ENCODE assay signal across 21 cellular contexts in genomic region chr15:30925686-30926085, GRCh38. TPM values are rescaled to one million over a fixed set of nuclear protein-coding genes. Genes with fewer than 3 reads are reported as not detected.
A peak's percentile ranks its signal among the peaks of the same experiment; 100 is the strongest.
DNase-seq lines count a peak whose midpoint lies in the region; ATAC-seq and TF ChIP-seq lines count a peak whose summit lies in the region.
"Had no signal": no experiment of that assay in that cellular context is flagged by ENCODE, and none has a peak within 500 bp of the region (broad histone marks: within the 10 kb centered on the region; RNA-seq: fewer than 3 reads in every experiment).

No MANE protein-coding gene starts in this region.

- H3K9me3 Mint-ChIP-seq in stimulated activated memory B cell treated with anti-CD40 and anti-IgM and Interleukin-4, amounts not matched to agents 10 μg/mL and 1 μg/mL and 100 μg/mL, for 72 hours: no peaks in the 10 kb centered on the region
- H3K9me3 Mint-ChIP-seq: CD4-positive, CD25-positive, alpha-beta regulatory T cell; CD8-positive, alpha-beta memory T cell had no signal

- peaks cover 9% of the 10 kb centered on the region for H3K4me1 Mint-ChIP-seq in stimulated activated memory B cell treated with anti-CD40 and anti-IgM and Interleukin-4, amounts not matched to agents 10 μg/mL and 1 μg/mL and 100 μg/mL, for 72 hours
- H3K4me1 Mint-ChIP-seq: CD4-positive, CD25-positive, alpha-beta regulatory T cell; CD8-positive, alpha-beta memory T cell had no signal

- H3K27ac ChIP-seq in BLaER1 treated with 17β-estradiol and CSF1 and Interleukin-3, amounts not matched to agents 10 nM and 100 nM: peak overlapping the region in 4 of 11 experiments; percentile 15 to 83 (median 46); a peak in 6 of 22 replicates
- peak overlapping the region; percentile 98 for H3K27ac ChIP-seq in caudate nucleus (ENCODE audit: low read depth, low read length)
- peak overlapping the region; percentile 94 for H3K27ac ChIP-seq in layer of hippocampus (ENCODE audit: low read depth, low read length)
- no peak overlapping the region for H3K27ac ChIP-seq in mammary epithelial cell (ENCODE audit: insufficient read depth, low read depth, low read length)
- H3K27ac ChIP-seq: GM23248, HL-60 had no signal

- H4K20me1 ChIP-seq in BLaER1 treated with 17β-estradiol and CSF1 and Interleukin-3, amounts not matched to agents 10 nM and 100 nM: peaks cover 0 to 3% (median 0%) of the 10 kb centered on the region in 11 experiments; a peak in 3 of 22 replicates
- H4K20me1 ChIP-seq in mammary epithelial cell (ENCODE audit: insufficient read depth, low read length): no peaks in the 10 kb centered on the region

- CTCF ChIA-PET in mammary epithelial cell (lab: Charles Lee; ENCODE audit: low non-redundant PET): no interaction called here

- WGBS in mammary epithelial cell (ENCODE audit: low coverage, missing lambda C conversion rate): 99% methylated on average over 7 of the region's 9 CpGs

- DNase-seq in caudate nucleus (lab: John Stamatoyannopoulos, UW): no peak
- DNase-seq in RPMI8226: no peak
- no peak for DNase-seq in middle frontal gyrus (ENCODE audit: extremely low spot score, low spot score)
- DNase-seq in mammary epithelial cell: no peak
- no peak for DNase-seq in SW 1271 (lab: John Stamatoyannopoulos, UW)
- DNase-seq: 8988T; C1 segment of cervical spinal cord; CD4-positive, CD25-positive, alpha-beta regulatory T cell; CD8-positive, alpha-beta memory T cell; COR-L47; DMS 273 treated with DMSO at 0.1 percent for 48 hours; DMS53; DND-41; EL; GM23248 had no signal

- dilution Hi-C loops in mammary epithelial cell (cut with HindIII; ENCODE audit: low sequenced_read_pairs): no loop called here

- no peaks in the 10 kb centered on the region for H3K79me2 ChIP-seq in mammary epithelial cell (ENCODE audit: insufficient read depth, low read length)

- peaks cover 13 to 62% (median 23%) of the 10 kb centered on the region in 11 experiments; a peak in 20 of 22 replicates for H3K36me3 ChIP-seq in BLaER1 treated with 17β-estradiol and CSF1 and Interleukin-3, amounts not matched to agents 10 nM and 100 nM
- H3K36me3 ChIP-seq in mammary epithelial cell (ENCODE audit: insufficient read depth, low read length): peaks cover 35% of the 10 kb centered on the region

- intact Hi-C loops in mammary epithelial cell (cut with micrococcal nuclease): no loop called here

- ATAC-seq in stimulated activated memory B cell treated with anti-CD40 and anti-IgM and Interleukin-4, amounts not matched to agents 10 μg/mL and 1 μg/mL and 100 μg/mL, for 72 hours: no peak
- ATAC-seq: GM12878 had no signal

- TF ChIP-seq CTCF in mammary epithelial cell (conservative IDR thresholded peaks at IDR 0.05 in 1 of 2, IDR thresholded peaks at IDR 0.05 in 1 of 2; ENCODE audit: extremely low read depth in 1 of 2, insufficient read depth in 1 of 2, low read depth in 1 of 2, low read length in 2 of 2): no peak

- H3K27me3 Mint-ChIP-seq in stimulated activated memory B cell treated with anti-CD40 and anti-IgM and Interleukin-4, amounts not matched to agents 10 μg/mL and 1 μg/mL and 100 μg/mL, for 72 hours: no peaks in the 10 kb centered on the region
- H3K27me3 Mint-ChIP-seq: CD4-positive, CD25-positive, alpha-beta regulatory T cell; CD8-positive, alpha-beta memory T cell had no signal

- no peak overlapping the region for H3K4me3 Mint-ChIP-seq in stimulated activated memory B cell treated with anti-CD40 and anti-IgM and Interleukin-4, amounts not matched to agents 10 μg/mL and 1 μg/mL and 100 μg/mL, for 72 hours
- H3K4me3 Mint-ChIP-seq: CD4-positive, CD25-positive, alpha-beta regulatory T cell; CD8-positive, alpha-beta memory T cell had no signal

- H3K27me3 ChIP-seq in BLaER1 treated with 17β-estradiol and CSF1 and Interleukin-3, amounts not matched to agents 10 nM and 100 nM: no peaks in the 10 kb centered on the region
- no peaks in the 10 kb centered on the region for H3K27me3 ChIP-seq in layer of hippocampus (ENCODE audit: control insufficient read depth, insufficient read depth, low read length)
- no peaks in the 10 kb centered on the region for H3K27me3 ChIP-seq in mammary epithelial cell (ENCODE audit: insufficient read depth, low read length)

- H3K9ac ChIP-seq in BLaER1 treated with 17β-estradiol and CSF1 and Interleukin-3, amounts not matched to agents 10 nM and 100 nM: peak overlapping the region in 8 of 11 experiments; percentile 2 to 58 (median 27); a peak in 15 of 22 replicates
- no peak overlapping the region for H3K9ac ChIP-seq in mammary epithelial cell (ENCODE audit: insufficient read depth, low read length)
- H3K9ac ChIP-seq: GM23248 had no signal

- H3K9me3 ChIP-seq in BLaER1 treated with 17β-estradiol and CSF1 and Interleukin-3, amounts not matched to agents 10 nM and 100 nM (replicated peaks in 1 of 11): no peaks in the 10 kb centered on the region
- H3K9me3 ChIP-seq in mammary epithelial cell (replicated peaks; ENCODE audit: insufficient read depth, low read length): no peaks in the 10 kb centered on the region
- H3K9me3 ChIP-seq: HAP-1 had no signal

- H2AFZ ChIP-seq in mammary epithelial cell (ENCODE audit: low read depth, low read length): no peak overlapping the region
- H2AFZ ChIP-seq: GM23248 had no signal

- peak overlapping the region; percentile 23 to 97 (median 88) for H3K4me2 ChIP-seq in BLaER1 treated with 17β-estradiol and CSF1 and Interleukin-3, amounts not matched to agents 10 nM and 100 nM
- H3K4me2 ChIP-seq in mammary epithelial cell (ENCODE audit: insufficient read depth, low read depth, low read length): no peak overlapping the region

- peaks cover 41 to 95% (median 93%) of the 10 kb centered on the region in 10 experiments for H3K4me1 ChIP-seq in BLaER1 treated with 17β-estradiol and CSF1 and Interleukin-3, amounts not matched to agents 10 nM and 100 nM
- H3K4me1 ChIP-seq in mammary epithelial cell (ENCODE audit: insufficient read depth, low read length): peaks cover 17% of the 10 kb centered on the region

- H3K36me3 Mint-ChIP-seq in stimulated activated memory B cell treated with anti-CD40 and anti-IgM and Interleukin-4, amounts not matched to agents 10 μg/mL and 1 μg/mL and 100 μg/mL, for 72 hours: peaks cover 72% of the 10 kb centered on the region

- H3K4me3 ChIP-seq in BLaER1 treated with 17β-estradiol and CSF1 and Interleukin-3, amounts not matched to agents 10 nM and 100 nM: peak overlapping the region in 2 of 10 experiments; percentile 32 to 37; a peak in 2 of 20 replicates
- no peak overlapping the region for H3K4me3 ChIP-seq in mammary epithelial cell (replicated peaks in 1 of 3; ENCODE audit: insufficient read depth in 1 of 3, low read depth in 2 of 3, low read length in 3 of 3)
- H3K4me3 ChIP-seq: GM12878, GM23248, HAP-1 had no signal

- in situ Hi-C loops in mammary epithelial cell (cut with MboI; ENCODE audit: low sequenced_read_pairs in 2 of 2): no loop called here

- no TSS peak for BruUV-seq in mammary epithelial cell (replicated peaks; lab: Mats Ljungman, UMichigan)

- H3K27ac Mint-ChIP-seq in stimulated activated memory B cell treated with anti-CD40 and anti-IgM and Interleukin-4, amounts not matched to agents 10 μg/mL and 1 μg/mL and 100 μg/mL, for 72 hours: peak overlapping the region; percentile 72
- H3K27ac Mint-ChIP-seq: CD8-positive, alpha-beta memory T cell had no signal

RNA-seq across cellular contexts. Expression of gene FAN1, which starts 22.0 kb away (rescaled TPM):
- 10 to 100 TPM; 21.5 to 23.8 TPM for total RNA-seq in mammary epithelial cell
- polyA plus RNA-seq in mammary epithelial cell: 8.4 TPM
- 18.0 TPM for polyA minus RNA-seq in mammary epithelial cell
